23 cellular contexts compared by ENCODE assay signal in genomic region chr3:97778152-97778551, GRCh38.
"Had no signal": no experiment of that assay in that cellular context is flagged by ENCODE, and none has a peak within 500 bp of the region (broad histone marks: within the 10 kb centered on the region; RNA-seq: fewer than 3 reads in every experiment).

No MANE protein-coding gene starts in this region.

- H3K27ac ChIP-seq: coronary artery, dorsolateral prefrontal cortex, esophagus squamous epithelium, foreskin keratinocyte, left ventricle myocardium inferior, psoas muscle, right lobe of liver, suprapubic skin, tibial artery, uterus had no signal

- H3K27me3 ChIP-seq: dorsolateral prefrontal cortex, esophagus squamous epithelium, foreskin keratinocyte, right lobe of liver, suprapubic skin, tibial artery, upper lobe of left lung, uterus had no signal

- H3K36me3 Mint-ChIP-seq: natural killer cell; stimulated activated effector memory CD8-positive, alpha-beta T cell treated with anti-CD3 and anti-CD28 coated beads, Interleukin-12 subunit alpha, Interleukin-12 subunit beta, amount 100 ng/mL, for 72 hours had no signal

- DNase-seq: dorsolateral prefrontal cortex; effector CD8-positive, alpha-beta T cell; esophagus squamous epithelium; foreskin keratinocyte; immature natural killer cell; kidney; left cardiac atrium; left ventricle myocardium inferior; natural killer cell; nucleus accumbens; psoas muscle; retina; right lobe of liver; stimulated activated CD4-positive, alpha-beta T cell treated with anti-CD3 and anti-CD28 coated beads, Interleukin-4, amount 100 ng/mL, for 1 hour; stimulated activated CD8-positive, alpha-beta memory T cell treated with anti-CD3 and anti-CD28 coated beads, Interleukin-4, amount 100 ng/mL, for 48 hours; stimulated activated naive CD8-positive, alpha-beta T cell treated with anti-CD3 and anti-CD28 coated beads, Interleukin-15, Interleukin-2, amounts not matched to agents 100 U/mL and 50 U/mL, for 24 hours; tibial artery; upper lobe of left lung; uterus had no signal

- H3K36me3 ChIP-seq: right lobe of liver, upper lobe of left lung, uterus had no signal

- H3K4me1 Mint-ChIP-seq: immature natural killer cell; natural killer cell; neural crest cell; stimulated activated effector memory CD8-positive, alpha-beta T cell treated with anti-CD3 and anti-CD28 coated beads, Interleukin-12 subunit alpha, Interleukin-12 subunit beta, amount 100 ng/mL, for 72 hours had no signal

- H3K9me3 Mint-ChIP-seq: immature natural killer cell; natural killer cell; stimulated activated effector memory CD8-positive, alpha-beta T cell treated with anti-CD3 and anti-CD28 coated beads, Interleukin-12 subunit alpha, Interleukin-12 subunit beta, amount 100 ng/mL, for 72 hours had no signal

- ATAC-seq: foreskin keratinocyte; left cardiac atrium; natural killer cell; psoas muscle; right lobe of liver; stimulated activated effector memory CD8-positive, alpha-beta T cell treated with anti-CD3 and anti-CD28 coated beads, Interleukin-12 subunit alpha, Interleukin-12 subunit beta, amount 100 ng/mL, for 72 hours; stimulated activated naive CD8-positive, alpha-beta T cell treated with anti-CD3 and anti-CD28 coated beads, Interleukin-15, Interleukin-2, amounts not matched to agents 100 U/mL and 50 U/mL, for 24 hours had no signal

- H3K27ac Mint-ChIP-seq: immature natural killer cell; natural killer cell; stimulated activated effector memory CD8-positive, alpha-beta T cell treated with anti-CD3 and anti-CD28 coated beads, Interleukin-12 subunit alpha, Interleukin-12 subunit beta, amount 100 ng/mL, for 72 hours had no signal

- H3K4me1 ChIP-seq: esophagus squamous epithelium, foreskin keratinocyte, left ventricle myocardium inferior, psoas muscle, right lobe of liver, suprapubic skin, uterus had no signal

- H3K4me3 ChIP-seq: coronary artery, dorsolateral prefrontal cortex, esophagus squamous epithelium, left ventricle myocardium inferior, psoas muscle, right lobe of liver, suprapubic skin, tibial artery, upper lobe of left lung, uterus had no signal

- H3K9me3 ChIP-seq: esophagus squamous epithelium, left ventricle myocardium inferior, psoas muscle, right lobe of liver, suprapubic skin, tibial artery, upper lobe of left lung, uterus had no signal

- H3K4me3 Mint-ChIP-seq: immature natural killer cell; natural killer cell; neural crest cell; stimulated activated effector memory CD8-positive, alpha-beta T cell treated with anti-CD3 and anti-CD28 coated beads, Interleukin-12 subunit alpha, Interleukin-12 subunit beta, amount 100 ng/mL, for 72 hours had no signal
